20 cellular contexts compared by ENCODE assay signal in genomic region chr3:40779039-40779438, GRCh38.
A peak's percentile ranks its signal among the peaks of the same experiment; 100 is the strongest.
DNase-seq lines count a peak whose midpoint lies in the region; TF ChIP-seq lines count a peak whose summit lies in the region.
"Had no signal": no experiment of that assay in that cellular context is flagged by ENCODE, and none has a peak within 500 bp of the region (broad histone marks: within the 10 kb centered on the region; RNA-seq: fewer than 3 reads in every experiment).

No MANE protein-coding gene starts in this region.

- H3K79me2 ChIP-seq in H9 (ENCODE audit: insufficient read depth, low read length) (no peaks in the 10 kb centered on the region), mesendoderm (ENCODE audit: control insufficient read depth, insufficient read depth, low read length) (no peaks in the 10 kb centered on the region)

- H2BK120ac ChIP-seq in H9 (ENCODE audit: low read depth, low read length, poor library complexity, severe bottlenecking) (no peak overlapping the region), mesendoderm (ENCODE audit: low read depth, low read length) (no peak overlapping the region)

- TF ChIP-seq CTCF in H9 (conservative IDR thresholded peaks at IDR 0.05) = peak; percentile 44

- no peak overlapping the region for H3K4me3 ChIP-seq in mesendoderm (ENCODE audit: low read length)
- no peak overlapping the region for H3K4me3 ChIP-seq in effector memory CD4-positive, alpha-beta T cell (ENCODE audit: insufficient read depth, low read depth, low read length, poor library complexity, severe bottlenecking)
- H3K4me3 ChIP-seq: A549, Peyer's patch had no signal

- H3K9ac ChIP-seq in H9 (ENCODE audit: extremely low read depth, insufficient read length, low read length) = no peak overlapping the region
- no peak overlapping the region for H3K9ac ChIP-seq in mesendoderm (ENCODE audit: low read length)

- H2BK5ac ChIP-seq in H9 (ENCODE audit: insufficient read length, low read length) (no peak overlapping the region), mesendoderm (ENCODE audit: low read length) (no peak overlapping the region)

- H3K9me3 ChIP-seq in H9 (ENCODE audit: control insufficient read depth, low read depth, low read length) = no peaks in the 10 kb centered on the region
- no peaks in the 10 kb centered on the region for H3K9me3 ChIP-seq in effector memory CD4-positive, alpha-beta T cell (ENCODE audit: control insufficient read depth, low read length)
- H3K9me3 ChIP-seq: A549, Peyer's patch had no signal

- H3K4me3 Mint-ChIP-seq in H9 = no peak overlapping the region; a peak in 1 of 5 replicates
- H3K4me3 Mint-ChIP-seq: B cell, CD14-positive monocyte, IgD-negative memory B cell had no signal

- H3K56ac ChIP-seq in H9 (ENCODE audit: insufficient read length, low read depth, low read length) (no peak overlapping the region), mesendoderm (ENCODE audit: low read length) (no peak overlapping the region)

- H3K9me3 Mint-ChIP-seq in H9 = no peaks in the 10 kb centered on the region
- H3K9me3 Mint-ChIP-seq: IgD-negative memory B cell had no signal

- no peak overlapping the region for H3K14ac ChIP-seq in H9 (ENCODE audit: insufficient read depth, low read length)

- H3K36me3 ChIP-seq in mesendoderm (ENCODE audit: control insufficient read depth, insufficient read depth, low read length) = no peaks in the 10 kb centered on the region
- no peaks in the 10 kb centered on the region for H3K36me3 ChIP-seq in effector memory CD4-positive, alpha-beta T cell (ENCODE audit: control insufficient read depth, insufficient read depth, low read length)
- H3K36me3 ChIP-seq: Peyer's patch had no signal

- H3K23ac ChIP-seq in H9 (ENCODE audit: insufficient read length, low read depth, low read length) = no peak overlapping the region
- H3K23ac ChIP-seq in mesendoderm (ENCODE audit: low read length) = no peak overlapping the region

- H4K5ac ChIP-seq in H9 (ENCODE audit: insufficient read length, low read depth, low read length) = no peak overlapping the region
- H4K5ac ChIP-seq in mesendoderm (ENCODE audit: low read length) = no peak overlapping the region

- no peak overlapping the region for H2AFZ ChIP-seq in H9 (ENCODE audit: low read length)

- no peaks in the 10 kb centered on the region for H4K20me1 ChIP-seq in H9 (ENCODE audit: control insufficient read depth, insufficient read depth, insufficient read length)

- no peaks in the 10 kb centered on the region for H3K23me2 ChIP-seq in H9 (ENCODE audit: insufficient read length, low read depth, low read length, poor library complexity, severe bottlenecking)

- no peaks in the 10 kb centered on the region; a peak in 1 of 7 replicates for H3K36me3 Mint-ChIP-seq in H9 (ENCODE audit: insufficient read depth in 1 of 3, low read depth in 3 of 3)
- H3K36me3 Mint-ChIP-seq: CD14-positive monocyte, IgD-negative memory B cell had no signal

- in situ Hi-C loops in G401 (cut with HindIII; ENCODE audit: low sequenced_read_pairs) = no loop called here

- H3K27me3 ChIP-seq in H9 (ENCODE audit: insufficient read depth, low read length) (no peaks in the 10 kb centered on the region), mesendoderm (ENCODE audit: insufficient read depth, low read length, poor library complexity) (no peaks in the 10 kb centered on the region)
- no peaks in the 10 kb centered on the region for H3K27me3 ChIP-seq in effector memory CD4-positive, alpha-beta T cell (replicated peaks; ENCODE audit: control insufficient read depth, insufficient read depth, low read length, poor library complexity, severe bottlenecking)
- H3K27me3 ChIP-seq: Peyer's patch had no signal

- H3K4me2 ChIP-seq in H9 (ENCODE audit: insufficient read depth, insufficient read length, low read length) (no peak overlapping the region), mesendoderm (ENCODE audit: low read length) (no peak overlapping the region)
- H3K4me2 ChIP-seq: A549 had no signal

- H3K18ac ChIP-seq in H9 (ENCODE audit: insufficient read length, low read depth, low read length) (no peak overlapping the region), mesendoderm (ENCODE audit: low read length) (no peak overlapping the region)

- H3K79me1 ChIP-seq in H9 (ENCODE audit: insufficient read depth, low read depth, low read length, poor library complexity, severe bottlenecking) = no peaks in the 10 kb centered on the region
- H3K79me1 ChIP-seq in mesendoderm (ENCODE audit: low read length) = no peaks in the 10 kb centered on the region

- no peak overlapping the region for H4K91ac ChIP-seq in H9 (ENCODE audit: insufficient read length, low read depth, low read length)

- H3K27ac Mint-ChIP-seq in H9 = no peak overlapping the region
- H3K27ac Mint-ChIP-seq: B cell had no signal

- H2AK5ac ChIP-seq in H9 (ENCODE audit: insufficient read length, low read length) (no peak overlapping the region), mesendoderm (ENCODE audit: low read length) (no peak overlapping the region)

- H2BK20ac ChIP-seq in H9 (ENCODE audit: low read depth, low read length, poor library complexity, severe bottlenecking) = no peak overlapping the region

- no peak overlapping the region for H4K8ac ChIP-seq in H9 (replicated peaks; ENCODE audit: insufficient read length, low read depth, low read length)
- no peak overlapping the region for H4K8ac ChIP-seq in mesendoderm (ENCODE audit: low read depth, low read length)

- H3K27ac ChIP-seq in H9 (ENCODE audit: insufficient read length, low read depth, low read length) = no peak overlapping the region
- no peak overlapping the region for H3K27ac ChIP-seq in mesendoderm (ENCODE audit: low read depth, low read length)
- H3K27ac ChIP-seq in effector memory CD4-positive, alpha-beta T cell (ENCODE audit: insufficient read depth, low read length, poor library complexity, severe bottlenecking) = no peak overlapping the region
- H3K27ac ChIP-seq: A549 had no signal

- H3K4ac ChIP-seq in H9 (ENCODE audit: low read depth, low read length) (no peak overlapping the region), mesendoderm (ENCODE audit: low read depth, low read length) (no peak overlapping the region)

- peaks cover 2% of the 10 kb centered on the region; the same call in 1 of the 2 replicates for H3K27me3 Mint-ChIP-seq in H9 (ENCODE audit: low read depth)
- H3K27me3 Mint-ChIP-seq: IgD-negative memory B cell had no signal

- DNase-seq in G401 (ENCODE audit: low spot score) = peak; percentile 12
- peak; percentile 31 for DNase-seq in H9
- peak; percentile 21 for DNase-seq in dermis blood vessel endothelial cell
- DNase-seq in mesendoderm = peak; percentile 55
- DNase-seq in effector memory CD4-positive, alpha-beta T cell = no peak
- no peak for DNase-seq in inferior parietal cortex (ENCODE audit: extremely low spot score)
- no peak for DNase-seq in HPDE6-E6E7 (ENCODE audit: extremely low spot score)
- DNase-seq: EL, Karpas-422, MV-4-11, NCI-H1694, NCI-H2081, NCI-H2171 treated with DMSO at 0.1 percent for 48 hours, NCI-H524 treated with DMSO at 0.1 percent for 48 hours, NCI-H82, Peyer's patch had no signal

- no peak overlapping the region for H2BK12ac ChIP-seq in H9 (ENCODE audit: insufficient read length, low read depth, low read length)

- H3K4me1 Mint-ChIP-seq in H9 = peaks cover 8 to 10% of the 10 kb centered on the region in 2 experiments
- H3K4me1 Mint-ChIP-seq: B cell, IgD-negative memory B cell had no signal

- no CpG with 5 or more reads among the region's 6 CpGs for WGBS in H9 (ENCODE audit: extremely low coverage, insufficient read length, low lambda C conversion rate)
- no CpG with 5 or more reads among the region's 6 CpGs for WGBS in mesendoderm (ENCODE audit: extremely low coverage, insufficient coverage, low lambda C conversion rate)

- H3T11ph ChIP-seq in H9 (ENCODE audit: low read length) = no peak overlapping the region

- H2BK15ac ChIP-seq in H9 (ENCODE audit: low read depth, low read length) (no peak overlapping the region), mesendoderm (replicated peaks; ENCODE audit: low read depth) (no peak overlapping the region)

- H3K4me1 ChIP-seq in H9 (ENCODE audit: insufficient read depth, low read length) (no peaks in the 10 kb centered on the region), mesendoderm (ENCODE audit: control insufficient read depth, low read depth, low read length) (no peaks in the 10 kb centered on the region)
- H3K4me1 ChIP-seq in effector memory CD4-positive, alpha-beta T cell (ENCODE audit: control insufficient read depth, insufficient read depth, low read length, poor library complexity, severe bottlenecking) = no peaks in the 10 kb centered on the region
- H3K4me1 ChIP-seq: A549 had no signal

Comparison
In these comparisons a context has a peak if more than half of its experiments do, and no peak if none do; other contexts are left out.
1. DNase-seq: peak in G401 (single experiment), H9 (single experiment), dermis blood vessel endothelial cell (single experiment) and mesendoderm (single experiment); none in effector memory CD4-positive, alpha-beta T cell (0 of 3), inferior parietal cortex (single experiment) and HPDE6-E6E7 (single experiment).